In genomic region chr18:9105420-9105819, GRCh38 we compare ENCODE assay signal across 11 cellular contexts. TPM values are rescaled to one million over a fixed set of nuclear protein-coding genes. Genes with fewer than 3 reads are reported as not detected.
A peak's percentile ranks its signal among the peaks of the same experiment; 100 is the strongest.
DNase-seq lines count a peak whose midpoint lies in the region; ATAC-seq and TF ChIP-seq lines count a peak whose summit lies in the region.
"Had no signal": no experiment of that assay in that cellular context is flagged by ENCODE, and none has a peak within 500 bp of the region (broad histone marks: within the 10 kb centered on the region; RNA-seq: fewer than 3 reads in every experiment).

No MANE protein-coding gene starts in this region.

- no peak overlapping the region for H3K4ac ChIP-seq in IMR-90 (ENCODE audit: low read depth, low read length)

- H3K9me3 ChIP-seq in BLaER1 (no peaks in the 10 kb centered on the region), IMR-90 (ENCODE audit: control insufficient read depth, insufficient read depth, low read length) (no peaks in the 10 kb centered on the region)
- no peaks in the 10 kb centered on the region for H3K9me3 ChIP-seq in naive thymus-derived CD4-positive, alpha-beta T cell (ENCODE audit: control insufficient read depth in 2 of 3, low read length in 3 of 3)

- BruUV-seq in IMR-90 (replicated peaks; lab: Mats Ljungman, UMichigan): no TSS peak

- dilution Hi-C loops in IMR-90 (cut with HindIII; ENCODE audit: low sequenced_read_pairs, unreplicated experiment): no loop called here

- no CpG with 5 or more reads among the region's 3 CpGs for WGBS in IMR-90 (ENCODE audit: extremely low coverage in 2 of 2, insufficient read length in 1 of 2), 2 experiments

- peak overlapping the region; percentile 97 for H3K4me2 ChIP-seq in BLaER1
- H3K4me2 ChIP-seq in IMR-90 (ENCODE audit: low read depth, low read length): peak overlapping the region; percentile 99

- H3K4me1 ChIP-seq in BLaER1: peaks cover 47% of the 10 kb centered on the region
- H3K4me1 ChIP-seq in IMR-90 (ENCODE audit: control insufficient read depth, insufficient read depth, low read length): peaks cover 8% of the 10 kb centered on the region
- peaks cover 54 to 73% of the 10 kb centered on the region in 2 donors for H3K4me1 ChIP-seq in naive thymus-derived CD4-positive, alpha-beta T cell (ENCODE audit: control insufficient read depth in 2 of 2, insufficient read depth in 2 of 2, low read length in 2 of 2)

- H2BK15ac ChIP-seq in IMR-90 (ENCODE audit: low read depth, low read length): no peak overlapping the region

- H3K4me3 Mint-ChIP-seq in naive thymus-derived CD4-positive, alpha-beta T cell: peak overlapping the region; percentile 79 to 98 (median 96)

- no peak overlapping the region for H2AK5ac ChIP-seq in IMR-90 (ENCODE audit: low read depth, low read length)

- H4K5ac ChIP-seq in IMR-90 (ENCODE audit: low read depth, low read length): no peak overlapping the region

- peaks cover 3 to 39% of the 10 kb centered on the region in 2 experiments; a peak in 2 of 4 replicates for H3K79me1 ChIP-seq in IMR-90 (ENCODE audit: low read depth in 1 of 2, low read length in 2 of 2)

- no peak for TF ChIP-seq RAD21 in IMR-90 (IDR thresholded peaks at IDR 0.05; ENCODE audit: low read length)

- H3K9me3 Mint-ChIP-seq in naive thymus-derived CD4-positive, alpha-beta T cell: no peaks in the 10 kb centered on the region

- H4K8ac ChIP-seq in IMR-90 (ENCODE audit: low read depth in 2 of 2, low read length in 2 of 2): peak overlapping the region in 1 of 2 experiments; percentile 3; a peak in 1 of 4 replicates

- in situ Hi-C loops in IMR-90 (cut with MboI; ENCODE audit: low sequenced_read_pairs): no loop called here
- in situ Hi-C loops in G401 (cut with HindIII; ENCODE audit: low sequenced_read_pairs): no loop called here

- H3K36me3 Mint-ChIP-seq in naive thymus-derived CD4-positive, alpha-beta T cell: peaks cover 0 to 36% (median 5%) of the 10 kb centered on the region in 5 donors

- POLR2A ChIA-PET in IMR-90 (lab: Charles Lee; ENCODE audit: unreplicated experiment): no interaction called here
- POLR2A ChIA-PET in naive thymus-derived CD4-positive, alpha-beta T cell (lab: Charles Lee): interaction anchor here (1.1 to 8.5 kb wide), 6 partner anchors 10 to 34 kb away, joined by 4 to 228 read pairs (median 52); partner anchors contain the start of gene ANKRD12

- CTCF ChIA-PET in IMR-90 (lab: Yijun Ruan, JAX): no interaction called here
- CTCF ChIA-PET in naive thymus-derived CD4-positive, alpha-beta T cell (lab: Charles Lee): interaction anchor here (0.8 to 3.7 kb wide), 5 partner anchors 12 to 42 kb away, joined by 3 to 27 read pairs (median 4); no protein-coding TSS in a partner anchor

- H3K23ac ChIP-seq in IMR-90 (ENCODE audit: low read depth, low read length): peak overlapping the region; percentile 26; the same call in 1 of the 2 replicates

- peaks cover 74% of the 10 kb centered on the region for H4K20me1 ChIP-seq in BLaER1
- H4K20me1 ChIP-seq in IMR-90 (ENCODE audit: insufficient read depth, low read length): peaks cover 62% of the 10 kb centered on the region

- no peaks in the 10 kb centered on the region for H3K27me3 Mint-ChIP-seq in naive thymus-derived CD4-positive, alpha-beta T cell

- peaks cover 5% of the 10 kb centered on the region; the same call in 1 of the 2 replicates for H3K9me1 ChIP-seq in IMR-90 (ENCODE audit: insufficient read depth, low read length)

- H2BK20ac ChIP-seq in IMR-90 (ENCODE audit: low read depth, low read length): no peak overlapping the region

- peak overlapping the region; percentile 53; the same call in 1 of the 2 replicates for H3K18ac ChIP-seq in IMR-90 (ENCODE audit: low read depth, low read length)

- peak overlapping the region; percentile 58 to 98 (median 94) for H3K27ac Mint-ChIP-seq in naive thymus-derived CD4-positive, alpha-beta T cell

- H3K27me3 ChIP-seq in BLaER1: no peaks in the 10 kb centered on the region
- no peaks in the 10 kb centered on the region for H3K27me3 ChIP-seq in IMR-90 (ENCODE audit: control insufficient read depth, insufficient read depth, low read length)
- no peaks in the 10 kb centered on the region for H3K27me3 ChIP-seq in naive thymus-derived CD4-positive, alpha-beta T cell (ENCODE audit: control insufficient read depth in 2 of 2, insufficient read depth in 2 of 2, low read length in 2 of 2)

- H3K9ac ChIP-seq in BLaER1 (0 out of 2 replicates have a peak overlapping the region, but pooled peaks have one; percentile 95), IMR-90 (ENCODE audit: low read depth, low read length) (peak overlapping the region; percentile 78; the same call in 1 of the 2 replicates)

- ATAC-seq in IMR-90 (ENCODE audit: low read depth) (no peak), omental fat pad (ENCODE audit: low FRiP score) (no peak)
- no peak for ATAC-seq in naive thymus-derived CD4-positive, alpha-beta T cell
- ATAC-seq: HCT116 had no signal

- no peak for TF ChIP-seq POLR2A in IMR-90 (IDR thresholded peaks at IDR 0.05; ENCODE audit: low read depth, low read length)

- no peak overlapping the region for H3K56ac ChIP-seq in IMR-90 (ENCODE audit: extremely low read depth, insufficient read depth, low read length)

- no peak overlapping the region for H2BK120ac ChIP-seq in IMR-90 (ENCODE audit: low read depth, low read length)

- peaks cover 54 to 87% (median 79%) of the 10 kb centered on the region in 7 donors for H3K4me1 Mint-ChIP-seq in naive thymus-derived CD4-positive, alpha-beta T cell

- peak overlapping the region; percentile 98 for H2BK5ac ChIP-seq in IMR-90 (ENCODE audit: low read depth, low read length, poor library complexity, severe bottlenecking)

- intact Hi-C loops in IMR-90 (cut with micrococcal nuclease): loop anchor here (2.0 kb wide), 1 partner anchor 29 kb away; no protein-coding TSS in a partner anchor
- intact Hi-C loops in naive thymus-derived CD4-positive, alpha-beta T cell (cut with micrococcal nuclease): loop anchor here in 1 of 2 donors (1.0 to 10.0 kb wide), 2 partner anchors 8 to 509 kb away; partner anchors contain the start of gene PPP4R1

- H2AFZ ChIP-seq in IMR-90 (replicated peaks; ENCODE audit: low read length, poor library complexity): no peak overlapping the region

- H3K14ac ChIP-seq in IMR-90 (replicated peaks; ENCODE audit: low read depth, low read length): peak overlapping the region; percentile 70

- H2AK9ac ChIP-seq in IMR-90 (replicated peaks; ENCODE audit: low read depth, low read length, poor library complexity): no peak overlapping the region

- peak overlapping the region; percentile 76; the same call in 1 of the 2 replicates for H3K4me3 ChIP-seq in BLaER1
- H3K4me3 ChIP-seq in IMR-90 (ENCODE audit: insufficient read depth, low read depth, low read length): peak overlapping the region; percentile 35; the same call in 1 of the 2 replicates
- H3K4me3 ChIP-seq in coronary artery: peak overlapping the region; percentile 85
- peak overlapping the region; percentile 81 for H3K4me3 ChIP-seq in naive thymus-derived CD4-positive, alpha-beta T cell (ENCODE audit: low read length)

- H3K36me3 ChIP-seq in BLaER1 (peaks cover 28% of the 10 kb centered on the region; the same call in 1 of the 2 replicates), IMR-90 (ENCODE audit: control insufficient read depth, insufficient read depth, low read length) (peaks cover 2% of the 10 kb centered on the region; the same call in 1 of the 2 replicates)
- no peaks in the 10 kb centered on the region for H3K36me3 ChIP-seq in naive thymus-derived CD4-positive, alpha-beta T cell (ENCODE audit: control insufficient read depth in 2 of 3, insufficient read depth in 3 of 3, low read length in 3 of 3)

- H4K91ac ChIP-seq in IMR-90 (ENCODE audit: insufficient read depth, low read depth, low read length): no peak overlapping the region

- H3K27ac ChIP-seq in BLaER1 (no peak overlapping the region), IMR-90 (ENCODE audit: insufficient read depth, low read length) (peak overlapping the region; percentile 41; the same call in 1 of the 2 replicates), coronary artery (peak overlapping the region in 1 of 2 donors; percentile 8)
- peak overlapping the region; percentile 82 for H3K27ac ChIP-seq in naive thymus-derived CD4-positive, alpha-beta T cell (ENCODE audit: low read depth, low read length)

- DNase-seq in IMR-90: no peak
- DNase-seq in coronary artery (ENCODE audit: low spot score): no peak
- DNase-seq in naive thymus-derived CD4-positive, alpha-beta T cell: no peak
- no peak for DNase-seq in NCI-H1694 treated with DMSO at 0.1 percent for 48 hours (lab: John Stamatoyannopoulos, UW)
- no peak for DNase-seq in cerebellum (ENCODE audit: low spot score)
- no peak for DNase-seq in omental fat pad (ENCODE audit: low spot score)
- DNase-seq in G401 (ENCODE audit: low spot score): no peak
- DNase-seq: activated CD4-positive, alpha-beta T cell treated with anti-CD3 and anti-CD28 coated beads for 48 hours; NCI-H2081 treated with DMSO at 0.1 percent for 48 hours had no signal

- TF ChIP-seq CTCF in IMR-90 (conservative IDR thresholded peaks at IDR 0.05; ENCODE audit: low read depth, low read length): no peak
- TF ChIP-seq CTCF in coronary artery (IDR thresholded peaks at IDR 0.05): no peak
- TF ChIP-seq CTCF in omental fat pad (IDR thresholded peaks at IDR 0.05): no peak

TF ChIP-seq in IMR-90, 13 proteins besides CTCF, POLR2A, EP300 and RAD21 (continues in another document):
- TF ChIP-seq SMC3 (IDR thresholded peaks at IDR 0.05; ENCODE audit: low read depth, low read length): no peak

RNA-seq across cellular contexts. Expression of gene NDUFV2, which starts 2.9 kb away (rescaled TPM):
- total RNA-seq in IMR-90 (2012; rRNA removed) (106 and 115 TPM in 2 replicates), cerebellum (80.8 TPM), omental fat pad (10 to 100 TPM; 86.1 to 92.1 (median 88.8) TPM)
- polyA plus RNA-seq in IMR-90 (2012; rRNA removed): 121 and 126 TPM in 2 replicates
- 41.8 and 55.5 TPM in 2 replicates for polyA plus RNA-seq in IMR-90 (2012; cell fraction: cytosol; rRNA removed)
- 11.4 and 58.7 TPM in 2 replicates for polyA plus RNA-seq in IMR-90 (2012; cell fraction: nucleus; rRNA removed; ENCODE audit: low replicate concordance)
- 100 to 1,000 TPM; 127 to 198 (median 171) TPM for total RNA-seq in naive thymus-derived CD4-positive, alpha-beta T cell
- polyA plus RNA-seq in naive thymus-derived CD4-positive, alpha-beta T cell: 100 to 1,000 TPM; 140 to 190 TPM
- total RNA-seq in G401 (2014; rRNA removed; shearing (Covaris generic)): 221 and 286 TPM in 2 replicates

RNA-seq across cellular contexts. Expression of gene ANKRD12, which starts 31.2 kb away (rescaled TPM):
- total RNA-seq in IMR-90 (2012; rRNA removed): 12.9 and 31.7 TPM in 2 replicates
- 1.9 and 2.6 TPM in 2 replicates for polyA plus RNA-seq in IMR-90 (2012; rRNA removed)
- 0.41 and 4.3 TPM in 2 replicates for polyA plus RNA-seq in IMR-90 (2012; cell fraction: cytosol; rRNA removed)
- 2.5 and 4.6 TPM in 2 replicates for polyA plus RNA-seq in IMR-90 (2012; cell fraction: nucleus; rRNA removed; ENCODE audit: low replicate concordance)
- total RNA-seq in naive thymus-derived CD4-positive, alpha-beta T cell: 100 to 1,000 TPM in 4 of 5 experiments, 10 to 100 TPM in 1; 98.9 to 274 (median 204) TPM
- 10 to 100 TPM; 48.7 to 90.0 TPM for polyA plus RNA-seq in naive thymus-derived CD4-positive, alpha-beta T cell
- 102 TPM for total RNA-seq in cerebellum
- total RNA-seq in omental fat pad: 10 to 100 TPM; 45.6 to 58.6 (median 47.4) TPM
- 3.3 and 7.9 TPM in 2 replicates for total RNA-seq in G401 (2014; rRNA removed; shearing (Covaris generic))

Comparison
In these comparisons a context has a peak if more than half of its experiments do, and no peak if none do; other contexts are left out.
1. H3K4me3 ChIP-seq: peak in every context shown above with its lines; median percentile 85 in coronary artery; 81 in naive thymus-derived CD4-positive, alpha-beta T cell; 76 in BLaER1; 35 in IMR-90.